9 cellular contexts compared by ENCODE assay signal in genomic region chr15:90315276-90315982, GRCh38. TPM values are rescaled to one million over a fixed set of nuclear protein-coding genes. Genes with fewer than 3 reads are reported as not detected.
A peak's percentile ranks its signal among the peaks of the same experiment; 100 is the strongest.
DNase-seq lines count a peak whose midpoint lies in the region; TF ChIP-seq lines count a peak whose summit lies in the region.
"Had no signal": no experiment of that assay in that cellular context is flagged by ENCODE, and none has a peak within 500 bp of the region (broad histone marks: within the 10 kb centered on the region; RNA-seq: fewer than 3 reads in every experiment).

No MANE protein-coding gene starts in this region.

- peaks cover 0 to 15% (median 0%) of the 10 kb centered on the region in 4 donors for H3K4me1 ChIP-seq in Peyer's patch
- peaks cover 4% of the 10 kb centered on the region; the same call in 1 of the 2 replicates for H3K4me1 ChIP-seq in Karpas-422 (ENCODE audit: low read length)

- no peaks in the 10 kb centered on the region for H3K9me3 Mint-ChIP-seq in nephron

- no peak overlapping the region for H3K9ac ChIP-seq in Karpas-422 (ENCODE audit: low read length)

- no peak overlapping the region for H3K4me2 ChIP-seq in Karpas-422 (ENCODE audit: low read depth, low read length, poor library complexity, severe bottlenecking)

- H3K4me1 Mint-ChIP-seq in nephron: peaks cover 17% of the 10 kb centered on the region

- no peak for TF ChIP-seq POLR2A in Peyer's patch (IDR thresholded peaks at IDR 0.05)

- no peak for TF ChIP-seq CTCF in Peyer's patch (IDR thresholded peaks at IDR 0.05)
- no peak for TF ChIP-seq CTCF in foreskin fibroblast (IDR thresholded peaks at IDR 0.05; ENCODE audit: low read depth, low read length)
- no peak for TF ChIP-seq CTCF in nephron (IDR thresholded peaks at IDR 0.05; ENCODE audit: unreplicated experiment in 3 of 3)
- no peak for TF ChIP-seq CTCF in WERI-Rb-1 (IDR thresholded peaks at IDR 0.05; ENCODE audit: low read depth, low read length)

- H3K4me3 Mint-ChIP-seq in nephron: peak overlapping the region in 1 of 3 experiments; percentile 8
- H3K4me3 Mint-ChIP-seq: B cell had no signal

- no peaks in the 10 kb centered on the region for H3K9me2 ChIP-seq in Karpas-422 (replicated peaks; ENCODE audit: insufficient read depth, low read length)

- DNase-seq in A172 (ENCODE audit: low spot score): peak; percentile 74
- peak in 1 of 3 donors; percentile 70 for DNase-seq in Peyer's patch
- peak; percentile 51 to 56 for DNase-seq in foreskin fibroblast
- DNase-seq in Karpas-422: no peak
- DNase-seq in COLO668 (lab: John Stamatoyannopoulos, UW; ENCODE audit: unreplicated experiment): no peak
- DNase-seq in WERI-Rb-1: no peak
- DNase-seq in retina: no peak

- H3K9me3 ChIP-seq in Peyer's patch: no peaks in the 10 kb centered on the region
- H3K9me3 ChIP-seq in Karpas-422 (ENCODE audit: low read length): no peaks in the 10 kb centered on the region
- H3K9me3 ChIP-seq in WERI-Rb-1 (ENCODE audit: severe bottlenecking): no peaks in the 10 kb centered on the region

- no peaks in the 10 kb centered on the region for H3K36me3 Mint-ChIP-seq in nephron (ENCODE audit: low read depth)

- no peaks in the 10 kb centered on the region for H3K27me3 ChIP-seq in Peyer's patch
- H3K27me3 ChIP-seq in Karpas-422 (ENCODE audit: low read length): no peaks in the 10 kb centered on the region
- H3K27me3 ChIP-seq in WERI-Rb-1 (ENCODE audit: insufficient read depth, low read depth, severe bottlenecking): no peaks in the 10 kb centered on the region

- H3K27ac Mint-ChIP-seq in nephron: peak overlapping the region; percentile 54 to 91 (median 78)
- H3K27ac Mint-ChIP-seq: B cell had no signal

- no peak overlapping the region for H3K4me3 ChIP-seq in Peyer's patch
- H3K4me3 ChIP-seq in foreskin fibroblast (ENCODE audit: low read depth in 1 of 2, low read length in 2 of 2): no peak overlapping the region
- H3K4me3 ChIP-seq in Karpas-422 (ENCODE audit: low read length): no peak overlapping the region
- no peak overlapping the region for H3K4me3 ChIP-seq in WERI-Rb-1 (ENCODE audit: low read depth, low read length)

- H4K20me1 ChIP-seq in Karpas-422 (ENCODE audit: insufficient read depth, low read depth, low read length): no peaks in the 10 kb centered on the region

- no peak overlapping the region for H2AFZ ChIP-seq in Karpas-422 (ENCODE audit: low read length)

- no peaks in the 10 kb centered on the region for H3K79me2 ChIP-seq in Karpas-422 (ENCODE audit: low read length)

- H3K27ac ChIP-seq in Peyer's patch (peak overlapping the region in 3 of 4 donors; percentile 23 to 38 (median 28)), Karpas-422 (ENCODE audit: low read length) (no peak overlapping the region), WERI-Rb-1 (no peak overlapping the region)

- H3K27me3 Mint-ChIP-seq in nephron (ENCODE audit: low read depth): no peaks in the 10 kb centered on the region
- H3K27me3 Mint-ChIP-seq: B cell had no signal

- no peaks in the 10 kb centered on the region for H3K36me3 ChIP-seq in Peyer's patch
- H3K36me3 ChIP-seq in Karpas-422 (ENCODE audit: insufficient read depth, low read length): no peaks in the 10 kb centered on the region
- H3K36me3 ChIP-seq in WERI-Rb-1: no peaks in the 10 kb centered on the region

RNA-seq across cellular contexts. Expression of gene ZNF774, which starts 36.7 kb away (rescaled TPM):
- total RNA-seq in A172 (2014; rRNA removed; shearing (Covaris generic)): 1.8 and 8.3 TPM in 2 replicates
- total RNA-seq in Peyer's patch: 10 to 100 TPM in 1 of 4 donors, 1 to 10 TPM in 3; 4.0 to 11.7 (median 8.7) TPM
- total RNA-seq in Karpas-422 (2014; rRNA removed; shearing (Covaris generic); ENCODE audit: low replicate concordance): 0.34 and 0.79 TPM in 2 replicates

RNA-seq across cellular contexts. Expression of gene NGRN, which starts 50.0 kb away (rescaled TPM):
- total RNA-seq in A172 (2014; rRNA removed; shearing (Covaris generic)): 82.9 and 90.4 TPM in 2 replicates
- total RNA-seq in Peyer's patch: 10 to 100 TPM; 33.5 to 48.7 (median 39.2) TPM
- total RNA-seq in Karpas-422 (2014; rRNA removed; shearing (Covaris generic); ENCODE audit: low replicate concordance): 29.9 and 41.7 TPM in 2 replicates

Comparison
In these comparisons a context has a peak if more than half of its experiments do, and no peak if none do; other contexts are left out.
1. DNase-seq: peak in A172 (single experiment) and foreskin fibroblast (2 of 2); none in Karpas-422 (single experiment), COLO668 (single experiment), WERI-Rb-1 (single experiment) and retina (single experiment).
2. H3K27ac ChIP-seq: peak in Peyer's patch (3 of 4); none in Karpas-422 (single experiment) and WERI-Rb-1 (single experiment).